In the genomic region with DNA sequence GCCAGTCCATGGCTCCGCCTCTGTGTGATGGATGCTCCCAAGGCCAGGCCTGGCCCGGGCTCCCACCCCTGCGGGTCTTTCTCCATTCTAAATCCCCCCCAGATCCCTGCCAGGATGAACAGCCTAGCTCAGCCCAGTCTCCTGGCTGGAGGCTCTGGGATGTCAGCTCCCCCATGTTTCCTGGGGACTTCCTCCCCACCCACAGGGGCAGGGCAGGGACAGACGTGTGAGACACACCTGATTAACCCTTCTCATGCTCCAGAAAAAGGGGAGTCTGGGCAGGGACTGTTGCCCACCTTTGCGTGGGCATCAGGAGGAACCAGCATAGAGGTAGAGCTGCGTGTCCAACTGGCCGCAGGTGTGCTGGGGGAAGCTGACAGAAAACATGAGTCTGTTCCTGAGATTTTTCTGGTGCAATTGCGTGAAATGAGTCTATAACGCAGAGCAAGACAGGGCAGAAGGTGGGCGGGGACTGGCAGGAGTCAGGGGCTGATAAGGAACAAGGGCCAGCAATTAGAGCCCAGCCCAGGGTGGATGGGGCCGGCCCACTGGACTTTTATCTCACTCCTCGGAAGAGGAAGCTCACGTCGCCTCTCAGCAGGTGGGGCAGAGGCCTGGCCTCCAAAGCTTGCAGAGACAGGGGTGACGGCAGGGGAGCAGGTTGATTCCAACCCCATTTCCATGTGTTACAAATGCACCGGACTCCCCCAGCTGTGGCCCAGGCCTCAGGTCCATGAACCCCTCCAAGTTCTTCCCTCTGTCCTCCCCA, we compare ENCODE assay signal across 1 cellular context.
TF ChIP-seq lines count a peak whose summit lies in the region.

No MANE protein-coding gene starts in this region.

TF ChIP-seq in H1, 55 proteins besides CTCF, POLR2A, EP300 and RAD21:
- TF ChIP-seq TCF12 (IDR thresholded peaks at IDR 0.05; ENCODE audit: low read depth, low read length) (no peak), PHF8 (conservative IDR thresholded peaks at IDR 0.05; ENCODE audit: low read depth, low read length) (no peak), SIN3A (conservative IDR thresholded peaks at IDR 0.05 in 1 of 2, IDR thresholded peaks at IDR 0.05 in 1 of 2; ENCODE audit: low read depth in 1 of 2, low read length in 2 of 2) (no peak), ZNF274 (IDR thresholded peaks at IDR 0.05; ENCODE audit: borderline replicate concordance, extremely low read depth, low read length) (no peak), BACH1 (IDR thresholded peaks at IDR 0.05; ENCODE audit: low read length) (no peak), TAF1 (IDR thresholded peaks at IDR 0.05; ENCODE audit: low read depth, low read length) (no peak), TAF7 (optimal IDR thresholded peaks at IDR 0.05; ENCODE audit: borderline replicate concordance, low read depth, low read length) (no peak)
TF ChIP-seq in H1: peak in this region for 0.
